In the genomic region with DNA sequence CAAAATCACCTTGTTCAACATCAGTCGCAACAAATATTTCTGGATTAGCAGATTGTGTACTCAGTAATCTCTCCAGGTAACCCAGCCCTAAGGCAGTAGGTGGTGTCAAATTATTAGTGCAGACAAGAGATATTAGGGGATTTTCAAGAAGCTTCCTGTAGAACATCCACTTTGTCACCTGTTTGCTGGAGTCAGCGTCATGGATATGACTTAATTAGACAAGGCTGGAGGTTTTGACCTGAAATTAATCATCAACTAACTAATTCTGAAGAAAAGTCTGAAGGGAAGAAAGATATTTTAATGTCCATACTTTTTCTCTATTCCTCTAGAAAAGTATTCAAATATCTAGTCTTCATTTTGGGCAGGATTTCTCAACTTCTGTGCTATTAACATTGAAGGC, we compare ENCODE assay signal across 26 cellular contexts.
DNase-seq lines count a peak whose midpoint lies in the region; ATAC-seq, FAIRE-seq and TF ChIP-seq lines count a peak whose summit lies in the region.
"Had no signal": no experiment of that assay in that cellular context is flagged by ENCODE, and none has a peak within 500 bp of the region (broad histone marks: within the 10 kb centered on the region; RNA-seq: fewer than 3 reads in every experiment).

No MANE protein-coding gene starts in this region.

- FAIRE-seq in astrocyte (lab: Jason Lieb, UNC), result peak; percentile 39
- FAIRE-seq: A549, GM12891, GM19239 had no signal

- TF ChIP-seq POLR2A in upper lobe of left lung (IDR thresholded peaks at IDR 0.05), result no peak

- H3K9me3 ChIP-seq in astrocyte (ENCODE audit: insufficient read depth, low read depth, low read length), result peaks cover 2% of the 10 kb centered on the region
- no peaks in the 10 kb centered on the region for H3K9me3 ChIP-seq in upper lobe of left lung
- H3K9me3 ChIP-seq: A549 had no signal

- H3K4me1 Mint-ChIP-seq in Calu3 (ENCODE audit: low read depth, unreplicated experiment) (peaks cover 27% of the 10 kb centered on the region), astrocyte (ENCODE audit: low read depth, unreplicated experiment) (peaks cover 5% of the 10 kb centered on the region)
- H3K4me1 Mint-ChIP-seq in stimulated activated naive B cell treated with anti-CD40 and anti-IgM and Interleukin-4, amounts not matched to agents 10 μg/mL and 1 μg/mL and 100 μg/mL, for 72 hours, result peaks cover 0 to 2% of the 10 kb centered on the region in 2 donors
- H3K4me1 Mint-ChIP-seq: B cell had no signal

- H3K4me3 ChIP-seq in astrocyte (ENCODE audit: insufficient read depth, low read depth, low read length) (no peak overlapping the region), epithelial cell of proximal tubule (ENCODE audit: low read depth, low read length) (no peak overlapping the region), upper lobe of left lung (no peak overlapping the region)
- H3K4me3 ChIP-seq: A549; BLaER1 treated with 17β-estradiol and CSF1 and Interleukin-3, amounts not matched to agents 10 nM and 100 nM had no signal

- no peaks in the 10 kb centered on the region for H3K27me3 ChIP-seq in astrocyte (ENCODE audit: insufficient read depth, low read length)
- H3K27me3 ChIP-seq in upper lobe of left lung, result no peaks in the 10 kb centered on the region
- H3K27me3 ChIP-seq: BLaER1 treated with 17β-estradiol and CSF1 and Interleukin-3, amounts not matched to agents 10 nM and 100 nM had no signal

- 86 to 95% methylated on average over 2 of the region's 2 CpGs for WGBS in upper lobe of left lung, 2 donors

- no peak overlapping the region for H2AFZ ChIP-seq in astrocyte (ENCODE audit: low read depth, low read length)

- no peak overlapping the region for H3K4me2 ChIP-seq in astrocyte (ENCODE audit: low read length)
- H3K4me2 ChIP-seq: A549; BLaER1 treated with 17β-estradiol and CSF1 and Interleukin-3, amounts not matched to agents 10 nM and 100 nM had no signal

- no peak for TF ChIP-seq EP300 in upper lobe of left lung (IDR thresholded peaks at IDR 0.05)

- H3K27ac Mint-ChIP-seq in Calu3 (ENCODE audit: unreplicated experiment) (peak overlapping the region; percentile 46), astrocyte (ENCODE audit: unreplicated experiment) (no peak overlapping the region)
- no peak overlapping the region for H3K27ac Mint-ChIP-seq in stimulated activated naive B cell treated with anti-CD40 and anti-IgM and Interleukin-4, amounts not matched to agents 10 μg/mL and 1 μg/mL and 100 μg/mL, for 72 hours
- H3K27ac Mint-ChIP-seq: B cell; CD4-positive, alpha-beta T cell; CD8-positive, alpha-beta T cell had no signal

- no peaks in the 10 kb centered on the region for H3K79me2 ChIP-seq in astrocyte (ENCODE audit: insufficient read depth, low read length)

- H3K36me3 Mint-ChIP-seq in Calu3 (ENCODE audit: insufficient read depth, unreplicated experiment) (no peaks in the 10 kb centered on the region), astrocyte (ENCODE audit: low read depth, unreplicated experiment) (no peaks in the 10 kb centered on the region)
- H3K36me3 Mint-ChIP-seq in stimulated activated naive B cell treated with anti-CD40 and anti-IgM and Interleukin-4, amounts not matched to agents 10 μg/mL and 1 μg/mL and 100 μg/mL, for 72 hours, result no peaks in the 10 kb centered on the region
- H3K36me3 Mint-ChIP-seq: CD8-positive, alpha-beta T cell had no signal

- H3K36me3 ChIP-seq in astrocyte (ENCODE audit: insufficient read depth, low read length), result no peaks in the 10 kb centered on the region
- no peaks in the 10 kb centered on the region for H3K36me3 ChIP-seq in upper lobe of left lung
- H3K36me3 ChIP-seq: BLaER1 treated with 17β-estradiol and CSF1 and Interleukin-3, amounts not matched to agents 10 nM and 100 nM had no signal

- CTCF ChIA-PET in Calu3 (lab: Charles Lee), result interaction anchor here (0.8 kb wide), 2 partner anchors 12 to 76 kb away, joined by 3 to 4 read pairs; no protein-coding TSS in a partner anchor

- TF ChIP-seq CTCF in Calu3 (IDR thresholded peaks at IDR 0.05; ENCODE audit: unreplicated experiment), result no peak
- TF ChIP-seq CTCF in astrocyte (IDR thresholded peaks at IDR 0.05; ENCODE audit: insufficient read depth, low read depth, low read length), result no peak
- no peak for TF ChIP-seq CTCF in epithelial cell of proximal tubule (conservative IDR thresholded peaks at IDR 0.05; ENCODE audit: low read depth, low read length)
- TF ChIP-seq CTCF in upper lobe of left lung (IDR thresholded peaks at IDR 0.05), result no peak

- intact Hi-C loops in Calu3 (cut with micrococcal nuclease; ENCODE audit: unreplicated experiment), result no loop called here

- ATAC-seq in HG02678 (IDR thresholded peaks at IDR 0.05; ENCODE audit: unreplicated experiment) (no peak), upper lobe of left lung (ENCODE audit: low FRiP score in 2 of 2) (no peak)
- no peak for ATAC-seq in stimulated activated naive B cell treated with anti-CD40 and anti-IgM and Interleukin-4, amounts not matched to agents 10 μg/mL and 1 μg/mL and 100 μg/mL, for 72 hours (replicated peaks)
- ATAC-seq: A549; CD8-positive, alpha-beta T cell had no signal

- DNase-seq in Calu3 (no peak), astrocyte (ENCODE audit: low read depth) (no peak), epithelial cell of proximal tubule (ENCODE audit: low read depth) (peak; percentile 32), renal cortical epithelial cell (ENCODE audit: low read depth) (peak; percentile 57), upper lobe of left lung (no peak), COLO829 (ENCODE audit: low spot score) (no peak)
- DNase-seq in stimulated activated naive B cell treated with anti-CD40 and anti-IgM and Interleukin-4, amounts not matched to agents 10 μg/mL and 1 μg/mL and 100 μg/mL, for 72 hours, result no peak
- DNase-seq: AML-193; CD4-positive, alpha-beta T cell; CD8-positive, alpha-beta T cell; COR-L47; DMS 273 treated with DMSO at 0.1 percent for 48 hours; DMS153; DMS53; DMS79; DND-41; EL; GDM1 had no signal

- no TSS peak for BruUV-seq in Calu3 (replicated peaks; lab: Mats Ljungman, UMichigan)

- no peak overlapping the region for H3K9ac ChIP-seq in astrocyte (ENCODE audit: low read length)
- H3K9ac ChIP-seq: BLaER1 treated with 17β-estradiol and CSF1 and Interleukin-3, amounts not matched to agents 10 nM and 100 nM had no signal

- no peak overlapping the region for H3K4me3 Mint-ChIP-seq in Calu3 (ENCODE audit: low read depth, unreplicated experiment)
- no peak overlapping the region for H3K4me3 Mint-ChIP-seq in astrocyte (ENCODE audit: unreplicated experiment)
- no peak overlapping the region for H3K4me3 Mint-ChIP-seq in stimulated activated naive B cell treated with anti-CD40 and anti-IgM and Interleukin-4, amounts not matched to agents 10 μg/mL and 1 μg/mL and 100 μg/mL, for 72 hours
- H3K4me3 Mint-ChIP-seq: B cell; CD4-positive, alpha-beta T cell; CD8-positive, alpha-beta T cell had no signal

- no peaks in the 10 kb centered on the region for H4K20me1 ChIP-seq in astrocyte (ENCODE audit: insufficient read depth, low read length)
- H4K20me1 ChIP-seq: BLaER1 treated with 17β-estradiol and CSF1 and Interleukin-3, amounts not matched to agents 10 nM and 100 nM had no signal

- H3K27ac ChIP-seq in astrocyte (ENCODE audit: low read depth, low read length) (no peak overlapping the region), upper lobe of left lung (no peak overlapping the region)
- H3K27ac ChIP-seq: 22Rv1; A549; BLaER1 treated with 17β-estradiol and CSF1 and Interleukin-3, amounts not matched to agents 10 nM and 100 nM; C4-2B had no signal

- H3K4me1 ChIP-seq in astrocyte (ENCODE audit: insufficient read depth, low read length) (no peaks in the 10 kb centered on the region), upper lobe of left lung (peaks cover 0 to 3% (median 0%) of the 10 kb centered on the region in 4 donors)
- H3K4me1 ChIP-seq: A549; BLaER1 treated with 17β-estradiol and CSF1 and Interleukin-3, amounts not matched to agents 10 nM and 100 nM had no signal

- H3K27me3 Mint-ChIP-seq in Calu3 (ENCODE audit: unreplicated experiment) (no peaks in the 10 kb centered on the region), astrocyte (ENCODE audit: low read depth, unreplicated experiment) (peaks cover 2% of the 10 kb centered on the region)
- H3K27me3 Mint-ChIP-seq in stimulated activated naive B cell treated with anti-CD40 and anti-IgM and Interleukin-4, amounts not matched to agents 10 μg/mL and 1 μg/mL and 100 μg/mL, for 72 hours, result peaks cover 0 to 3% of the 10 kb centered on the region in 2 donors
- H3K27me3 Mint-ChIP-seq: B cell; CD4-positive, alpha-beta T cell had no signal

- H3K9me3 Mint-ChIP-seq in Calu3 (ENCODE audit: low read depth, unreplicated experiment), result no peaks in the 10 kb centered on the region
- H3K9me3 Mint-ChIP-seq in astrocyte (ENCODE audit: unreplicated experiment), result no peaks in the 10 kb centered on the region
- H3K9me3 Mint-ChIP-seq in stimulated activated naive B cell treated with anti-CD40 and anti-IgM and Interleukin-4, amounts not matched to agents 10 μg/mL and 1 μg/mL and 100 μg/mL, for 72 hours, result no peaks in the 10 kb centered on the region
- H3K9me3 Mint-ChIP-seq: CD4-positive, alpha-beta T cell; CD8-positive, alpha-beta T cell had no signal

Comparison
In these comparisons a context has a peak if more than half of its experiments do, and no peak if none do; other contexts are left out.
1. DNase-seq: peak in epithelial cell of proximal tubule (single experiment) and renal cortical epithelial cell (single experiment); none in Calu3 (single experiment), astrocyte (single experiment), upper lobe of left lung (0 of 2), stimulated activated naive B cell treated with anti-CD40 and anti-IgM and Interleukin-4, amounts not matched to agents 10 μg/mL and 1 μg/mL and 100 μg/mL, for 72 hours (single experiment) and COLO829 (single experiment).